Comparison of ENCODE assay signal across 18 cellular contexts in genomic region chr10:131739201-131739600, GRCh38.
DNase-seq lines count a peak whose midpoint lies in the region; ATAC-seq and TF ChIP-seq lines count a peak whose summit lies in the region.
"Had no signal": no experiment of that assay in that cellular context is flagged by ENCODE, and none has a peak within 500 bp of the region (broad histone marks: within the 10 kb centered on the region; RNA-seq: fewer than 3 reads in every experiment).

No MANE protein-coding gene starts in this region.

- WGBS in sigmoid colon, 2 donors = 40 to 54% methylated on average over 10 of the region's 10 CpGs
- 48 to 59% methylated on average over 10 of the region's 10 CpGs for WGBS in body of pancreas, 2 donors

- DNase-seq in CD1c-positive myeloid dendritic cell (ENCODE audit: extremely low spot score) = peak; percentile 29
- peak; percentile 83 for DNase-seq in MV-4-11 (lab: John Stamatoyannopoulos, UW)
- DNase-seq in left kidney (ENCODE audit: low read depth, low spot score) = peak; percentile 52
- DNase-seq in sigmoid colon = peak; percentile 20
- no peak for DNase-seq in body of pancreas
- DNase-seq in Peyer's patch = no peak
- no peak for DNase-seq in HK-2 (ENCODE audit: unreplicated experiment)
- DNase-seq in MM.1S = no peak
- DNase-seq: ACHN; DND-41; KG1; NCI-H1930; NCI-H446 treated with DMSO at 0.1 percent for 48 hours; NK-92 treated with Interleukin-12 subunit alpha and Interleukin-12 subunit beta, amount 100 ng/mL, for 24 hours; SJCRH30 had no signal

- H3F3A ChIP-seq in MM.1S (ENCODE audit: insufficient read depth, low read length) = no peaks in the 10 kb centered on the region

- TF ChIP-seq POLR2A in sigmoid colon (IDR thresholded peaks at IDR 0.05) = no peak
- TF ChIP-seq POLR2A in body of pancreas (IDR thresholded peaks at IDR 0.05) = no peak
- no peak for TF ChIP-seq POLR2A in Peyer's patch (IDR thresholded peaks at IDR 0.05)

- no peak overlapping the region for H3K4me2 ChIP-seq in MM.1S (ENCODE audit: low read depth, low read length)

- no peaks in the 10 kb centered on the region for H3K79me2 ChIP-seq in MM.1S (ENCODE audit: low read length)

- H3K36me3 ChIP-seq in sigmoid colon = no peaks in the 10 kb centered on the region
- H3K36me3 ChIP-seq in body of pancreas (replicated peaks in 1 of 2; ENCODE audit: insufficient read depth in 1 of 2, low read depth in 2 of 2) = no peaks in the 10 kb centered on the region
- no peaks in the 10 kb centered on the region for H3K36me3 ChIP-seq in Peyer's patch
- no peaks in the 10 kb centered on the region for H3K36me3 ChIP-seq in MM.1S (replicated peaks; ENCODE audit: insufficient read depth, low read length)
- H3K36me3 ChIP-seq: SJCRH30 had no signal

- H3K27me3 ChIP-seq in sigmoid colon (peaks cover 3 to 19% (median 12%) of the 10 kb centered on the region in 3 donors), body of pancreas (no peaks in the 10 kb centered on the region), Peyer's patch (no peaks in the 10 kb centered on the region), MM.1S (replicated peaks; ENCODE audit: insufficient read depth, low read length) (0 out of 2 replicates have a peak, but pooled peaks cover 5% of the 10 kb centered on the region)
- H3K27me3 ChIP-seq: SJCRH30 had no signal

- H3K4me3 ChIP-seq in sigmoid colon (no peak overlapping the region), body of pancreas (no peak overlapping the region), Peyer's patch (no peak overlapping the region), MM.1S (ENCODE audit: low read length) (no peak overlapping the region)
- H3K4me3 ChIP-seq: GM12878, SJCRH30 had no signal

- intact Hi-C loops in sigmoid colon (cut with DNase I) (no loop called here), body of pancreas (cut with DNase I) (no loop called here)

- TF ChIP-seq EP300 in sigmoid colon (IDR thresholded peaks at IDR 0.05) = no peak

- no peaks in the 10 kb centered on the region for H4K20me1 ChIP-seq in MM.1S (ENCODE audit: insufficient read depth, low read length)

- no peaks in the 10 kb centered on the region for H3K4me1 ChIP-seq in sigmoid colon
- H3K4me1 ChIP-seq in body of pancreas = no peaks in the 10 kb centered on the region
- no peaks in the 10 kb centered on the region for H3K4me1 ChIP-seq in Peyer's patch
- no peaks in the 10 kb centered on the region for H3K4me1 ChIP-seq in MM.1S (ENCODE audit: low read length)
- H3K4me1 ChIP-seq: SJCRH30 had no signal

- TF ChIP-seq CTCF in sigmoid colon (IDR thresholded peaks at IDR 0.05) = no peak
- TF ChIP-seq CTCF in body of pancreas (IDR thresholded peaks at IDR 0.05) = no peak
- no peak for TF ChIP-seq CTCF in Peyer's patch (IDR thresholded peaks at IDR 0.05)
- no peak for TF ChIP-seq CTCF in MM.1S (IDR thresholded peaks at IDR 0.05; ENCODE audit: low read length)

- no peak overlapping the region for H3K9ac ChIP-seq in MM.1S (ENCODE audit: low read length)

- H3K9me3 ChIP-seq in sigmoid colon (no peaks in the 10 kb centered on the region), body of pancreas (no peaks in the 10 kb centered on the region), Peyer's patch (no peaks in the 10 kb centered on the region), MM.1S (replicated peaks; ENCODE audit: insufficient read depth, low read length) (no peaks in the 10 kb centered on the region)
- H3K9me3 ChIP-seq: SJCRH30 had no signal

- no peak for ATAC-seq in body of pancreas
- ATAC-seq: CD8-positive, alpha-beta T cell; GM12878 had no signal

- no peak overlapping the region for H3K27ac ChIP-seq in sigmoid colon
- H3K27ac ChIP-seq in body of pancreas = no peak overlapping the region
- H3K27ac ChIP-seq in Peyer's patch = no peak overlapping the region
- H3K27ac ChIP-seq in MM.1S (ENCODE audit: low read length) = no peak overlapping the region
- H3K27ac ChIP-seq: RWPE1, SJCRH30 had no signal

- H3K9me2 ChIP-seq in MM.1S (replicated peaks; ENCODE audit: insufficient read depth, low read length) = no peaks in the 10 kb centered on the region

- H2AFZ ChIP-seq in MM.1S (ENCODE audit: low read length) = no peak overlapping the region

Comparison
In these comparisons a context has a peak if more than half of its experiments do, and no peak if none do; other contexts are left out.
1. DNase-seq: peak in CD1c-positive myeloid dendritic cell (single experiment), MV-4-11 (single experiment), left kidney (single experiment) and sigmoid colon (single experiment); none in body of pancreas (0 of 4), Peyer's patch (0 of 3), HK-2 (single experiment) and MM.1S (single experiment).